2 cellular contexts compared by ENCODE assay signal in genomic region chr2:216181953-216182352, GRCh38.
TF ChIP-seq lines count a peak whose summit lies in the region.

No MANE protein-coding gene starts in this region.

TF ChIP-seq in SK-N-SH treated with all-trans-retinoic acid at 6 μM for 48 hours, 23 proteins besides CTCF, POLR2A, EP300 and RAD21 (continued from another document):
- TF ChIP-seq ZNF565 (CRISPR knock-in tag; conservative IDR thresholded peaks at IDR 0.05; ENCODE audit: low read depth) (no peak), ARNTL (CRISPR knock-in tag; IDR thresholded peaks at IDR 0.05; ENCODE audit: borderline replicate concordance, low read depth) (no peak), CSRNP3 (CRISPR knock-in tag; IDR thresholded peaks at IDR 0.05) (no peak), CSDC2 (CRISPR knock-in tag; IDR thresholded peaks at IDR 0.05) (no peak)

TF ChIP-seq in SK-N-SH, 30 proteins besides CTCF, POLR2A, EP300 and RAD21 (continued from another document):
- TF ChIP-seq REST (IDR thresholded peaks at IDR 0.05; ENCODE audit: low read depth, low read length) (no peak), NFIC (IDR thresholded peaks at IDR 0.05; ENCODE audit: borderline replicate concordance) (no peak), MXI1 (IDR thresholded peaks at IDR 0.05; ENCODE audit: low read depth, low read length) (no peak)
TF ChIP-seq in SK-N-SH: peak in this region for 0.
